In the genomic region with DNA sequence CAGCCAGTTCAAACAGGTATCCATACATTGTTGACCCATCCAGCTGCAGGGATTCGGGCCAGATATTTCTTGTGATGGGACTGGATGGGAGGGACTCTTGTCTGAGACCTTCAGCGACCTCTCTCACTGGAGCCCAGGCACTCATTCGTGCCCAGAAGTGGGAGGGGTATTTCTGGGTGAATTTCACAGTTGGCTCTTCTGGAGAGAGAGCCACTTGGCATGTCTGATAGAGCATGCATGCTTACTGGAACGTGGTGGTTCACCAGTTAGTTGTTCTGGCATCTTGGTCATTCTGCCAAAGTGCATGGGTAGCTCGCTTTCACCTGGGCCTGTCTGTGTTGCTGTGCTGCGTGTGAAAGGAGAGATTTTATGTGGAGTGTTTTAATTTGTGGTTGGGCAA, we compare ENCODE assay signal across 1 cellular context.
TF ChIP-seq lines count a peak whose summit lies in the region.

No MANE protein-coding gene starts in this region.

TF ChIP-seq in SK-N-SH treated with all-trans-retinoic acid at 6 μM for 48 hours, 23 proteins besides CTCF, POLR2A, EP300 and RAD21 (continued from another document):
- TF ChIP-seq, protein P1, sequence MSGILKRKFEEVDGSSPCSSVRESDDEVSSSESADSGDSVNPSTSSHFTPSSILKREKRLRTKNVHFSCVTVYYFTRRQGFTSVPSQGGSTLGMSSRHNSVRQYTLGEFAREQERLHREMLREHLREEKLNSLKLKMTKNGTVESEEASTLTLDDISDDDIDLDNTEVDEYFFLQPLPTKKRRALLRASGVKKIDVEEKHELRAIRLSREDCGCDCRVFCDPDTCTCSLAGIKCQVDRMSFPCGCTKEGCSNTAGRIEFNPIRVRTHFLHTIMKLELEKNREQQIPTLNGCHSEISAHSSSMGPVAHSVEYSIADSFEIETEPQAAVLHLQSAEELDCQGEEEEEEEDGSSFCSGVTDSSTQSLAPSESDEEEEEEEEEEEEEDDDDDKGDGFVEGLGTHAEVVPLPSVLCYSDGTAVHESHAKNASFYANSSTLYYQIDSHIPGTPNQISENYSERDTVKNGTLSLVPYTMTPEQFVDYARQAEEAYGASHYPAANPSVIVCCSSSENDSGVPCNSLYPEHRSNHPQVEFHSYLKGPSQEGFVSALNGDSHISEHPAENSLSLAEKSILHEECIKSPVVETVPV (CRISPR knock-in tag; IDR thresholded peaks at IDR 0.05), result no peak
